In genomic region chr17:39150795-39151679, GRCh38 we compare ENCODE assay signal across 8 cellular contexts. TPM values are rescaled to one million over a fixed set of nuclear protein-coding genes. Genes with fewer than 3 reads are reported as not detected.
DNase-seq lines count a peak whose midpoint lies in the region; ATAC-seq and TF ChIP-seq lines count a peak whose summit lies in the region.

TSS of gene PLXDC1 (minus strand) at chr17:39151637. CDS start at chr17:39151437, 200 bp downstream.

- H3K9me3 Mint-ChIP-seq in CD8-positive, alpha-beta memory T cell = peaks cover 0 to 13% (median 10%) of the 10 kb centered on the region in 5 donors
- no peaks in the 10 kb centered on the region for H3K9me3 Mint-ChIP-seq in T-helper 1 cell treated with Interleukin-12 subunit alpha and Interleukin-12 subunit beta and Interleukin-4 antibody, amounts not matched to agents 30 μg/mL and 1 μg/mL, for 36 hours

- H3K4me3 ChIP-seq in CD8-positive, alpha-beta memory T cell (ENCODE audit: low read length) = peak within 1 kb of the TSS; percentile 87
- peak within 1 kb of the TSS; percentile 36 to 91 (median 80) for H3K4me3 ChIP-seq in esophagus squamous epithelium
- peak within 1 kb of the TSS; percentile 68 for H3K4me3 ChIP-seq in ovary

- no peak for TF ChIP-seq POLR2A in esophagus squamous epithelium (IDR thresholded peaks at IDR 0.05)
- no peak for TF ChIP-seq POLR2A in ovary (IDR thresholded peaks at IDR 0.05)

- TF ChIP-seq CTCF in esophagus squamous epithelium (IDR thresholded peaks at IDR 0.05) (no peak), ovary (IDR thresholded peaks at IDR 0.05) (no peak)

- no peak within 1 kb of the TSS for H3K27ac ChIP-seq in CD8-positive, alpha-beta memory T cell (ENCODE audit: low read depth, low read length)
- peak within 1 kb of the TSS; percentile 83 to 93 (median 92) for H3K27ac ChIP-seq in esophagus squamous epithelium
- H3K27ac ChIP-seq in ovary = peak within 1 kb of the TSS; percentile 55 to 63

- peaks cover 0 to 15% (median 3%) of the 10 kb centered on the region in 3 donors for H3K36me3 Mint-ChIP-seq in CD8-positive, alpha-beta memory T cell
- peaks cover 5% of the 10 kb centered on the region for H3K36me3 Mint-ChIP-seq in T-helper 1 cell treated with Interleukin-12 subunit alpha and Interleukin-12 subunit beta and Interleukin-4 antibody, amounts not matched to agents 30 μg/mL and 1 μg/mL, for 36 hours (ENCODE audit: low read depth)

- H3K4me1 ChIP-seq in CD8-positive, alpha-beta memory T cell (ENCODE audit: insufficient read depth, low read length) = peaks cover 8% of the 10 kb centered on the region
- H3K4me1 ChIP-seq in esophagus squamous epithelium (peaks cover 10 to 53% (median 18%) of the 10 kb centered on the region in 3 donors), ovary (ENCODE audit: insufficient read depth) (no peaks in the 10 kb centered on the region)

- 31 to 58% methylated on average over 2 to 6 of the region's 53 CpGs for WGBS in esophagus squamous epithelium, 2 donors
- WGBS in ovary, 3 donors = 7 to 12% (median 10%) methylated on average over 20 to 53 of the region's 53 CpGs

- peak within 1 kb of the TSS; percentile 89 to 99 (median 94) for H3K27ac Mint-ChIP-seq in CD8-positive, alpha-beta memory T cell
- H3K27ac Mint-ChIP-seq in T-helper 1 cell treated with Interleukin-12 subunit alpha and Interleukin-12 subunit beta and Interleukin-4 antibody, amounts not matched to agents 30 μg/mL and 1 μg/mL, for 36 hours = peak within 1 kb of the TSS; percentile 60

- intact Hi-C loops in esophagus squamous epithelium (cut with DNase I) (loop anchor here (5.0 kb wide), 2 partner anchors 84 to 169 kb away; no protein-coding TSS in a partner anchor), ovary (cut with DNase I) (loop anchor here (5.0 to 10.0 kb wide), 7 partner anchors 49 to 396 kb away; partner anchors contain the start of genes LASP1 (in 1 of the 4) and PSMB3 (in 1 of the 4))

- peaks cover 48 to 59% (median 53%) of the 10 kb centered on the region in 3 donors for H3K4me1 Mint-ChIP-seq in CD8-positive, alpha-beta memory T cell
- peaks cover 23% of the 10 kb centered on the region for H3K4me1 Mint-ChIP-seq in T-helper 1 cell treated with Interleukin-12 subunit alpha and Interleukin-12 subunit beta and Interleukin-4 antibody, amounts not matched to agents 30 μg/mL and 1 μg/mL, for 36 hours (ENCODE audit: low read depth)

- peak in 2 of 5 donors; percentile 13 to 38 for DNase-seq in CD8-positive, alpha-beta memory T cell
- no peak for DNase-seq in esophagus squamous epithelium (lab: John Stamatoyannopoulos, UW)
- DNase-seq in ovary = peak in 2 of 5 donors; percentile 46 to 65
- DNase-seq in HuH-7 (ENCODE audit: low spot score) = no peak
- DNase-seq in NCI-H1092 (lab: John Stamatoyannopoulos, UW) = no peak
- no peak for DNase-seq in SKM-1 treated with dmso at 0.1 percent for 144 hours (lab: John Stamatoyannopoulos, UW; ENCODE audit: unreplicated experiment)

- no peak for TF ChIP-seq EP300 in ovary (IDR thresholded peaks at IDR 0.05)

- H3K9me3 ChIP-seq in CD8-positive, alpha-beta memory T cell (ENCODE audit: low read length) = no peaks in the 10 kb centered on the region
- H3K9me3 ChIP-seq in esophagus squamous epithelium (peaks cover 0 to 3% (median 0%) of the 10 kb centered on the region in 3 donors), ovary (no peaks in the 10 kb centered on the region)

- POLR2A ChIA-PET in CD8-positive, alpha-beta memory T cell (lab: Charles Lee) = interaction anchor here (0.6 to 3.3 kb wide), 4 partner anchors 49 to 170 kb away, joined by 3 to 33 read pairs (median 10); partner anchors contain the start of gene RPL19

- H3K27me3 ChIP-seq in CD8-positive, alpha-beta memory T cell (ENCODE audit: insufficient read depth, low read length, poor library complexity, severe bottlenecking) = no peaks in the 10 kb centered on the region
- H3K27me3 ChIP-seq in esophagus squamous epithelium (peaks cover 0 to 20% (median 0%) of the 10 kb centered on the region in 4 donors), ovary (no peaks in the 10 kb centered on the region)

- peak within 1 kb of the TSS; percentile 94 to 100 (median 99) for H3K4me3 Mint-ChIP-seq in CD8-positive, alpha-beta memory T cell
- peak within 1 kb of the TSS; percentile 99 for H3K4me3 Mint-ChIP-seq in T-helper 1 cell treated with Interleukin-12 subunit alpha and Interleukin-12 subunit beta and Interleukin-4 antibody, amounts not matched to agents 30 μg/mL and 1 μg/mL, for 36 hours

- H3K36me3 ChIP-seq in CD8-positive, alpha-beta memory T cell (ENCODE audit: insufficient read depth, low read length) = no peaks in the 10 kb centered on the region
- H3K36me3 ChIP-seq in esophagus squamous epithelium = no peaks in the 10 kb centered on the region
- no peaks in the 10 kb centered on the region for H3K36me3 ChIP-seq in ovary

- ATAC-seq in HG03175 (IDR thresholded peaks at IDR 0.05; ENCODE audit: unreplicated experiment) = no peak

- CTCF ChIA-PET in CD8-positive, alpha-beta memory T cell (lab: Charles Lee) = interaction anchor here (0.8 to 6.8 kb wide), 17 partner anchors 12 to 282 kb away, joined by 3 to 128 read pairs (median 21); partner anchors contain the start of genes ARL5C and LASP1

- H3K27me3 Mint-ChIP-seq in CD8-positive, alpha-beta memory T cell = peaks cover 0 to 30% of the 10 kb centered on the region in 2 donors
- peaks cover 50% of the 10 kb centered on the region for H3K27me3 Mint-ChIP-seq in T-helper 1 cell treated with Interleukin-12 subunit alpha and Interleukin-12 subunit beta and Interleukin-4 antibody, amounts not matched to agents 30 μg/mL and 1 μg/mL, for 36 hours (ENCODE audit: low read depth)

RNA-seq across cellular contexts. Expression of gene PLXDC1, which starts in this region (rescaled TPM):
- 1 to 10 TPM; 2.5 to 2.9 TPM for total RNA-seq in CD8-positive, alpha-beta memory T cell
- polyA plus RNA-seq in CD8-positive, alpha-beta memory T cell = 10.3 TPM
- total RNA-seq in esophagus squamous epithelium (1 to 10 TPM; 1.2 to 7.2 (median 4.6) TPM), ovary (10 to 100 TPM; 14.0 to 58.6 (median 32.3) TPM)
- polyA plus RNA-seq in ovary = 10 to 100 TPM; 11.6 to 35.4 TPM
